Comparison of ENCODE assay signal across 11 cellular contexts in genomic region chr20:31842471-31843157, GRCh38. TPM values are rescaled to one million over a fixed set of nuclear protein-coding genes. Genes with fewer than 3 reads are reported as not detected.
DNase-seq lines count a peak whose midpoint lies in the region; ATAC-seq and TF ChIP-seq lines count a peak whose summit lies in the region.
"Had no signal": no experiment of that assay in that cellular context is flagged by ENCODE, and none has a peak within 500 bp of the region (broad histone marks: within the 10 kb centered on the region; RNA-seq: fewer than 3 reads in every experiment).

No MANE protein-coding gene starts in this region.

- no peak overlapping the region for H3K27ac Mint-ChIP-seq in natural killer cell
- H3K27ac Mint-ChIP-seq: CD8-positive, alpha-beta T cell had no signal

- H3K27me3 Mint-ChIP-seq in natural killer cell (ENCODE audit: low read depth in 2 of 2), result no peaks in the 10 kb centered on the region

- H3K4me3 ChIP-seq in astrocyte of the cerebellum (ENCODE audit: low read depth, low read length) (no peak overlapping the region), breast epithelium (no peak overlapping the region)

- TF ChIP-seq CTCF in astrocyte of the cerebellum (IDR thresholded peaks at IDR 0.05; ENCODE audit: low read depth, low read length, missing control alignments) (no peak), natural killer cell (IDR thresholded peaks at IDR 0.05) (no peak), breast epithelium (IDR thresholded peaks at IDR 0.05) (no peak)

- H3K9me3 ChIP-seq in breast epithelium, result no peaks in the 10 kb centered on the region

- ATAC-seq in natural killer cell, result no peak
- ATAC-seq: CD8-positive, alpha-beta T cell had no signal

- peak overlapping the region in 1 of 2 donors; percentile 69 for H3K27ac ChIP-seq in breast epithelium

- intact Hi-C loops in natural killer cell (cut with micrococcal nuclease), result no loop called here
- intact Hi-C loops in breast epithelium (cut with DNase I; ENCODE audit: low total_unique reads), result no loop called here

- DNase-seq in EH (ENCODE audit: low read depth) (peak; percentile 77), astrocyte of the cerebellum (ENCODE audit: low read depth) (peak; percentile 45), hepatic stellate cell (ENCODE audit: low spot score) (peak; percentile 94), retina (peak; percentile 59), NCI-H2081 (lab: John Stamatoyannopoulos, UW) (no peak), natural killer cell (no peak), breast epithelium (ENCODE audit: low spot score in 2 of 2) (no peak), HUDEP-2 (lab: John Stamatoyannopoulos, UW; ENCODE audit: unreplicated experiment in 76 of 76) (no peak)
- DNase-seq: CD8-positive, alpha-beta T cell; NCI-H446 treated with DMSO at 0.1 percent for 48 hours had no signal

- no peaks in the 10 kb centered on the region for H3K36me3 Mint-ChIP-seq in natural killer cell
- H3K36me3 Mint-ChIP-seq: CD8-positive, alpha-beta T cell had no signal

- no peaks in the 10 kb centered on the region for H3K4me1 ChIP-seq in breast epithelium

- H3K9me3 Mint-ChIP-seq in natural killer cell, result no peaks in the 10 kb centered on the region
- H3K9me3 Mint-ChIP-seq: CD8-positive, alpha-beta T cell had no signal

- H3K36me3 ChIP-seq in breast epithelium, result no peaks in the 10 kb centered on the region

- H3K4me3 Mint-ChIP-seq in natural killer cell, result no peak overlapping the region
- H3K4me3 Mint-ChIP-seq: CD8-positive, alpha-beta T cell had no signal

- H3K4me1 Mint-ChIP-seq in natural killer cell, result no peaks in the 10 kb centered on the region

- in situ Hi-C loops in astrocyte of the cerebellum (cut with HindIII; ENCODE audit: low sequenced_read_pairs), result loop anchor here (10.0 kb wide), 1 partner anchor 242 kb away; no protein-coding TSS in a partner anchor

- TF ChIP-seq POLR2A in breast epithelium (IDR thresholded peaks at IDR 0.05), result no peak

- no peaks in the 10 kb centered on the region for H3K27me3 ChIP-seq in breast epithelium

RNA-seq across cellular contexts. Expression of gene FOXS1, which starts 2.8 kb away (rescaled TPM):
- total RNA-seq in natural killer cell (not detected), breast epithelium (under 1 TPM in 2 of 3 donors, not detected in 1; 0.44 to 0.98 TPM)
- total RNA-seq: CD8-positive, alpha-beta T cell; T-helper 1 cell treated with Interleukin-12 subunit alpha and Interleukin-12 subunit beta and Interleukin-4 antibody, amounts not matched to agents 30 ng/mL and 1 ng/mL, for 36 hours had no signal

RNA-seq across cellular contexts. Expression of gene MYLK2, which starts 23.5 kb away (rescaled TPM):
- total RNA-seq in natural killer cell, result under 1 TPM in 1 of 3 donors, not detected in 2; 0.12 TPM
- not detected for total RNA-seq in breast epithelium
- total RNA-seq: CD8-positive, alpha-beta T cell had no signal

RNA-seq across cellular contexts. Expression of gene DUSP15, which starts 27.7 kb away (rescaled TPM):
- total RNA-seq in natural killer cell (not detected), breast epithelium (1 to 10 TPM; 1.9 to 3.6 (median 2.1) TPM)
- total RNA-seq: CD8-positive, alpha-beta T cell; T-helper 1 cell treated with Interleukin-12 subunit alpha and Interleukin-12 subunit beta and Interleukin-4 antibody, amounts not matched to agents 30 ng/mL and 1 ng/mL, for 36 hours had no signal

RNA-seq across cellular contexts. Expression of gene TTLL9, which starts 27.8 kb away (rescaled TPM):
- total RNA-seq in natural killer cell (not detected), breast epithelium (1 to 10 TPM in 1 of 3 donors, under 1 TPM in 2; 0.16 to 2.9 (median 0.98) TPM)
- total RNA-seq: CD8-positive, alpha-beta T cell; T-helper 1 cell treated with Interleukin-12 subunit alpha and Interleukin-12 subunit beta and Interleukin-4 antibody, amounts not matched to agents 30 ng/mL and 1 ng/mL, for 36 hours had no signal

Comparison
In these comparisons a context has a peak if more than half of its experiments do, and no peak if none do; other contexts are left out.
1. DNase-seq: peak in EH (single experiment), astrocyte of the cerebellum (single experiment), hepatic stellate cell (single experiment) and retina (single experiment); none in NCI-H2081 (0 of 2), natural killer cell (single experiment), breast epithelium (0 of 2) and HUDEP-2 (0 of 76).